ENCODE assay signal across 11 cellular contexts in the genomic region with DNA sequence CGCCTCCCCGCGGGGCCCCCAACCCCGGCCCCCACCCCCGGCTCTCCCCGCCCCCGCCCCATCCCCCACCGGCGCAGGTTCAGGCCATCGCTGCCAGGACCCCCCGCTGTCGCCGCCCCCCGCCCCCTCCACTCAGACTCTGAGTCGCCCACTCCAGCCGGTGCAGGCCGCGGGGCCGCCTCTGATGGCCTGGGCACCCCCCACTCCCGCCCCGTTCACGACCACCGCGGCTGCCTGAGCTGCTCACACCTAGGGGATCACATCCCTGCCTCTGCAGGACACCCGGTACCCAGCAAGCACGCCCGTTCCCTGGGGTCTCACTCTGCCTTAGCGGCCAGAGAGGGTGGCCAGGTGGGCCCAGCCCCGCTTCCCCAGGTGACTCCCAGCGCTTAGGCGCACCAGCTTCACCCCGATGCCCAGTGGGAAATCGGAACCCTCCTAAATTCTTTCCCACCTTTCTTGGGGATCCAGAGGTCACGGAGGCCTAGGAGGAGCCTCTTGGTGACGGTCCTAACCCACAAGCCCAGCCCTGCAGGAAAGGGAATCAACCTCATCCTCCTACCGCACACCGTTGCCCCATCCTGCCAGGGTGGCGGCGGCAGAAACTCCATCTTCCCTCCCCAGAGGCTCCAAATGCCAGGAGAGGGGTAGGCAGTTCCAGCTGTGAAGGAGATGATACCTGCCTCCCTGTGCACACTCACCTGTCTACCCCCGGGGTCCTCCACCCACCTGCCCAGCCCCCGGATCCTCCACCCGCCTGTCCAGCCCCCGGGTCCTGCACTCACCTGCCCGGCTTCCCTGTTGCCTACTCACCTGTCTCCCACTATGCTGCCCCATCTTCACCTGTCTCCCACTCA. TPM values are rescaled to one million over a fixed set of nuclear protein-coding genes. Genes with fewer than 3 reads are reported as not detected.
A peak's percentile ranks its signal among the peaks of the same experiment; 100 is the strongest.
DNase-seq lines count a peak whose midpoint lies in the region; ATAC-seq and TF ChIP-seq lines count a peak whose summit lies in the region.
"Had no signal": no experiment of that assay in that cellular context is flagged by ENCODE, and none has a peak within 500 bp of the region (broad histone marks: within the 10 kb centered on the region; RNA-seq: fewer than 3 reads in every experiment).

No MANE protein-coding gene starts in this region.

- H3K4me1 Mint-ChIP-seq in activated CD4-positive, alpha-beta T cell treated with anti-CD3 and anti-CD28 coated beads, Interleukin-2, amount 10 ng/mL, durations not matched to agents 24 days and 14 days = peaks cover 4% of the 10 kb centered on the region
- peaks cover 31% of the 10 kb centered on the region for H3K4me1 Mint-ChIP-seq in stimulated activated memory B cell treated with anti-CD40 and anti-IgM and Interleukin-4, amounts not matched to agents 10 μg/mL and 1 μg/mL and 100 μg/mL, for 72 hours

- H3K9me3 ChIP-seq in osteoblast (ENCODE audit: low read depth, low read length) = no peaks in the 10 kb centered on the region
- H3K9me3 ChIP-seq: HAP-1 had no signal

- H3K4me2 ChIP-seq in osteoblast (ENCODE audit: insufficient read depth, low read length) = no peak overlapping the region

- no peak overlapping the region for H3K4me3 ChIP-seq in osteoblast (ENCODE audit: insufficient read depth, low read length)
- H3K4me3 ChIP-seq: HAP-1 had no signal

- no peak for DNase-seq in activated CD4-positive, alpha-beta T cell treated with anti-CD3 and anti-CD28 coated beads, Interleukin-2, amount 10 ng/mL, durations not matched to agents 24 days and 14 days
- no peak for DNase-seq in activated CD4-positive, alpha-beta T cell treated with anti-CD3 and anti-CD28 coated beads for 4 hours
- DNase-seq in activated naive CD4-positive, alpha-beta T cell treated with anti-CD3 and anti-CD28 coated beads, Interleukin-2, amount 50 U/mL, for 72 hours (ENCODE audit: low spot score in 2 of 2) = peak in 1 of 2 donors; percentile 43
- DNase-seq in iPS-NIHi11 (ENCODE audit: low spot score) (peak; percentile 72), osteoblast (ENCODE audit: insufficient read length, low spot score, missing footprints) (no peak), NCI-H526 treated with DMSO at 0.1 percent for 48 hours (lab: John Stamatoyannopoulos, UW) (no peak)
- DNase-seq: NCI-H524; stimulated activated CD4-positive, alpha-beta T cell treated with anti-CD3 and anti-CD28 coated beads, Interleukin-4, amount 100 ng/mL, for 24 hours had no signal

- H3K36me3 Mint-ChIP-seq in activated CD4-positive, alpha-beta T cell treated with anti-CD3 and anti-CD28 coated beads, Interleukin-2, amount 10 ng/mL, durations not matched to agents 24 days and 14 days (ENCODE audit: low read depth) = peaks cover 14% of the 10 kb centered on the region
- H3K36me3 Mint-ChIP-seq in activated naive CD4-positive, alpha-beta T cell treated with anti-CD3 and anti-CD28 coated beads, Interleukin-2, amount 50 U/mL, for 72 hours = peaks cover 3 to 10% of the 10 kb centered on the region in 2 donors
- peaks cover 42% of the 10 kb centered on the region for H3K36me3 Mint-ChIP-seq in stimulated activated memory B cell treated with anti-CD40 and anti-IgM and Interleukin-4, amounts not matched to agents 10 μg/mL and 1 μg/mL and 100 μg/mL, for 72 hours

- intact Hi-C loops in activated CD4-positive, alpha-beta T cell treated with anti-CD3 and anti-CD28 coated beads, Interleukin-2, amount 10 ng/mL, durations not matched to agents 24 days and 14 days (cut with micrococcal nuclease) = no loop called here

- peak; percentile 13 to 25 for ATAC-seq in activated naive CD4-positive, alpha-beta T cell treated with anti-CD3 and anti-CD28 coated beads, Interleukin-2, amount 50 U/mL, for 72 hours
- ATAC-seq in stimulated activated memory B cell treated with anti-CD40 and anti-IgM and Interleukin-4, amounts not matched to agents 10 μg/mL and 1 μg/mL and 100 μg/mL, for 72 hours = peak; percentile 31
- no peak for ATAC-seq in GM21737 (IDR thresholded peaks at IDR 0.05; ENCODE audit: unreplicated experiment)

- peaks cover 3% of the 10 kb centered on the region for H3K27me3 ChIP-seq in osteoblast (ENCODE audit: insufficient read depth, low read length)

- no peaks in the 10 kb centered on the region for H4K20me1 ChIP-seq in osteoblast (ENCODE audit: insufficient read depth, low read length)

- peaks cover 8% of the 10 kb centered on the region for H3K27me3 Mint-ChIP-seq in activated CD4-positive, alpha-beta T cell treated with anti-CD3 and anti-CD28 coated beads, Interleukin-2, amount 10 ng/mL, durations not matched to agents 24 days and 14 days
- H3K27me3 Mint-ChIP-seq in stimulated activated memory B cell treated with anti-CD40 and anti-IgM and Interleukin-4, amounts not matched to agents 10 μg/mL and 1 μg/mL and 100 μg/mL, for 72 hours = peaks cover 21% of the 10 kb centered on the region

- no peak overlapping the region for H3K27ac ChIP-seq in osteoblast (ENCODE audit: low read depth, low read length)

- peak overlapping the region; percentile 51 for H3K4me3 Mint-ChIP-seq in activated CD4-positive, alpha-beta T cell treated with anti-CD3 and anti-CD28 coated beads, Interleukin-2, amount 10 ng/mL, durations not matched to agents 24 days and 14 days
- H3K4me3 Mint-ChIP-seq in stimulated activated memory B cell treated with anti-CD40 and anti-IgM and Interleukin-4, amounts not matched to agents 10 μg/mL and 1 μg/mL and 100 μg/mL, for 72 hours = peak overlapping the region; percentile 65

- no peaks in the 10 kb centered on the region for H3K4me1 ChIP-seq in osteoblast (ENCODE audit: insufficient read depth, low read length)
- H3K4me1 ChIP-seq: HAP-1 had no signal

- H3K36me3 ChIP-seq in osteoblast (ENCODE audit: insufficient read depth, low read length) = no peaks in the 10 kb centered on the region
- H3K36me3 ChIP-seq: HAP-1 had no signal

- TF ChIP-seq CTCF in osteoblast (IDR thresholded peaks at IDR 0.05; ENCODE audit: extremely low read depth, low read depth, low read length) = no peak

- H3K79me2 ChIP-seq in osteoblast (ENCODE audit: insufficient read depth, low read length) = no peaks in the 10 kb centered on the region

- H3K27ac Mint-ChIP-seq in activated CD4-positive, alpha-beta T cell treated with anti-CD3 and anti-CD28 coated beads, Interleukin-2, amount 10 ng/mL, durations not matched to agents 24 days and 14 days = peak overlapping the region; percentile 68
- no peak overlapping the region for H3K27ac Mint-ChIP-seq in activated naive CD4-positive, alpha-beta T cell treated with anti-CD3 and anti-CD28 coated beads, Interleukin-2, amount 50 U/mL, for 72 hours
- peak overlapping the region; percentile 38 for H3K27ac Mint-ChIP-seq in stimulated activated memory B cell treated with anti-CD40 and anti-IgM and Interleukin-4, amounts not matched to agents 10 μg/mL and 1 μg/mL and 100 μg/mL, for 72 hours

- no peak overlapping the region for H2AFZ ChIP-seq in osteoblast (ENCODE audit: low read length)

- H3K9me3 Mint-ChIP-seq in activated CD4-positive, alpha-beta T cell treated with anti-CD3 and anti-CD28 coated beads, Interleukin-2, amount 10 ng/mL, durations not matched to agents 24 days and 14 days = no peaks in the 10 kb centered on the region
- no peaks in the 10 kb centered on the region for H3K9me3 Mint-ChIP-seq in activated naive CD4-positive, alpha-beta T cell treated with anti-CD3 and anti-CD28 coated beads, Interleukin-2, amount 50 U/mL, for 72 hours
- H3K9me3 Mint-ChIP-seq in stimulated activated memory B cell treated with anti-CD40 and anti-IgM and Interleukin-4, amounts not matched to agents 10 μg/mL and 1 μg/mL and 100 μg/mL, for 72 hours = no peaks in the 10 kb centered on the region

RNA-seq across cellular contexts. Expression of gene DNAAF5, which starts 13.7 kb away (rescaled TPM):
- 49.4 and 50.6 TPM in 2 replicates for total RNA-seq in activated CD4-positive, alpha-beta T cell treated with anti-CD3 and anti-CD28 coated beads, Interleukin-2, amount 10 ng/mL, durations not matched to agents 24 days and 14 days
- total RNA-seq in activated naive CD4-positive, alpha-beta T cell treated with anti-CD3 and anti-CD28 coated beads, Interleukin-2, amount 50 U/mL, for 72 hours = 10 to 100 TPM; 10.7 to 40.4 TPM
- 19.7 and 22.4 TPM in 2 replicates for total RNA-seq in osteoblast

RNA-seq across cellular contexts. Expression of gene PRKAR1B, which starts 14.3 kb away (rescaled TPM):
- total RNA-seq in activated CD4-positive, alpha-beta T cell treated with anti-CD3 and anti-CD28 coated beads, Interleukin-2, amount 10 ng/mL, durations not matched to agents 24 days and 14 days = 39.4 and 47.0 TPM in 2 replicates
- total RNA-seq in activated naive CD4-positive, alpha-beta T cell treated with anti-CD3 and anti-CD28 coated beads, Interleukin-2, amount 50 U/mL, for 72 hours = 10 to 100 TPM; 12.1 to 54.1 TPM
- 5.9 and 6.5 TPM in 2 replicates for total RNA-seq in osteoblast

Comparison
In these comparisons a context has a peak if more than half of its experiments do, and no peak if none do; other contexts are left out.
1. H3K27ac Mint-ChIP-seq: peak in activated CD4-positive, alpha-beta T cell treated with anti-CD3 and anti-CD28 coated beads, Interleukin-2, amount 10 ng/mL, durations not matched to agents 24 days and 14 days (single experiment) and stimulated activated memory B cell treated with anti-CD40 and anti-IgM and Interleukin-4, amounts not matched to agents 10 μg/mL and 1 μg/mL and 100 μg/mL, for 72 hours (single experiment); none in activated naive CD4-positive, alpha-beta T cell treated with anti-CD3 and anti-CD28 coated beads, Interleukin-2, amount 50 U/mL, for 72 hours (0 of 2).